9 cellular contexts compared by ENCODE assay signal in genomic region chr4:75995727-75996126, GRCh38. TPM values are rescaled to one million over a fixed set of nuclear protein-coding genes. Genes with fewer than 3 reads are reported as not detected.
A peak's percentile ranks its signal among the peaks of the same experiment; 100 is the strongest.
DNase-seq lines count a peak whose midpoint lies in the region; ATAC-seq, FAIRE-seq and TF ChIP-seq lines count a peak whose summit lies in the region.
"Had no signal": no experiment of that assay in that cellular context is flagged by ENCODE, and none has a peak within 500 bp of the region (broad histone marks: within the 10 kb centered on the region; RNA-seq: fewer than 3 reads in every experiment).

No MANE protein-coding gene starts in this region.

- no peak overlapping the region for H3K9ac ChIP-seq in endothelial cell of umbilical vein (replicated peaks; ENCODE audit: extremely low read depth, insufficient read depth, low read length)
- H3K9ac ChIP-seq: BLaER1 had no signal

- H3K9me3 ChIP-seq in Panc1 (ENCODE audit: control insufficient read depth, insufficient read depth, low read depth, low read length) (no peaks in the 10 kb centered on the region), endothelial cell of umbilical vein (replicated peaks; ENCODE audit: control insufficient read depth, insufficient read depth, low read length) (no peaks in the 10 kb centered on the region)
- H3K9me3 ChIP-seq: BLaER1 had no signal

- no peak for TF ChIP-seq POLR2A in endothelial cell of umbilical vein (IDR thresholded peaks at IDR 0.05; ENCODE audit: low read depth, low read length)

- FAIRE-seq in endothelial cell of umbilical vein (lab: Jason Lieb, UNC), result peak; percentile 82

- no peaks in the 10 kb centered on the region for H4K20me1 ChIP-seq in endothelial cell of umbilical vein (replicated peaks; ENCODE audit: control insufficient read depth, extremely low read depth, insufficient read depth, low read length)
- H4K20me1 ChIP-seq: BLaER1 had no signal

- H3K27me3 Mint-ChIP-seq in nephron progenitor cell (ENCODE audit: low read depth, poor library complexity), result peaks cover 22% of the 10 kb centered on the region

- H3K4me1 ChIP-seq in Panc1 (ENCODE audit: control insufficient read depth, insufficient read depth, low read length) (no peaks in the 10 kb centered on the region), endothelial cell of umbilical vein (ENCODE audit: control insufficient read depth, extremely low read depth, insufficient read depth, low read length) (no peaks in the 10 kb centered on the region)

- no peaks in the 10 kb centered on the region for H3K9me1 ChIP-seq in endothelial cell of umbilical vein (replicated peaks; ENCODE audit: control insufficient read depth, extremely low read depth, insufficient read depth, low read length)

- no peaks in the 10 kb centered on the region for H3K4me1 Mint-ChIP-seq in nephron progenitor cell

- no peaks in the 10 kb centered on the region for H3K36me3 Mint-ChIP-seq in nephron progenitor cell (ENCODE audit: low read depth)

- no peak overlapping the region for H2AFZ ChIP-seq in endothelial cell of umbilical vein (ENCODE audit: low read depth, low read length)

- peak; percentile 39; the same call in 1 of the 2 replicates for ATAC-seq in Panc1
- no peak for ATAC-seq in HG02981 (IDR thresholded peaks at IDR 0.05; ENCODE audit: unreplicated experiment)
- no peak for ATAC-seq in GM21576 (IDR thresholded peaks at IDR 0.05; ENCODE audit: unreplicated experiment)

- H3K79me2 ChIP-seq in endothelial cell of umbilical vein (ENCODE audit: control insufficient read depth, insufficient read depth, low read length), result no peaks in the 10 kb centered on the region

- H3K36me3 ChIP-seq in Panc1 (ENCODE audit: control insufficient read depth, insufficient read depth, low read length) (no peaks in the 10 kb centered on the region; the same call in 1 of the 2 replicates), endothelial cell of umbilical vein (ENCODE audit: control insufficient read depth in 2 of 2, extremely low read depth in 1 of 2, insufficient read depth in 2 of 2, low read length in 2 of 2) (no peaks in the 10 kb centered on the region)
- H3K36me3 ChIP-seq: BLaER1 had no signal

- CTCF ChIA-PET in Panc1 (lab: Charles Lee), result interaction anchor here (0.9 to 1.3 kb wide), 2 partner anchors 71 to 91 kb away, joined by 3 to 8 read pairs; no protein-coding TSS in a partner anchor
- CTCF ChIA-PET in endothelial cell of umbilical vein (lab: Charles Lee), result interaction anchor here (0.6 to 4.0 kb wide), 53 partner anchors 8 to 509 kb away, joined by 3 to 127 read pairs (median 5); partner anchors contain the start of genes ART3, CXCL11, CXCL9 and NAAA

- H3K4me2 ChIP-seq in endothelial cell of umbilical vein (ENCODE audit: insufficient read depth, low read length), result no peak overlapping the region
- H3K4me2 ChIP-seq: BLaER1 had no signal

- H3K4me3 ChIP-seq in Panc1 (ENCODE audit: low read depth in 2 of 2, low read length in 2 of 2), result no peak overlapping the region
- no peak overlapping the region for H3K4me3 ChIP-seq in endothelial cell of umbilical vein (replicated peaks in 1 of 3; ENCODE audit: insufficient read depth in 1 of 3, low read depth in 1 of 3, low read length in 3 of 3)
- H3K4me3 ChIP-seq: BLaER1 had no signal

- BruUV-seq in Panc1 (replicated peaks; lab: Mats Ljungman, UMichigan) (no TSS peak), endothelial cell of umbilical vein (replicated peaks; lab: Mats Ljungman, UMichigan) (no TSS peak)

- in situ Hi-C loops in Panc1 (cut with HindIII; ENCODE audit: low pct_unique_long_range_greater_than_20kb, low sequenced_read_pairs), result no loop called here

- H3K9me3 Mint-ChIP-seq in nephron progenitor cell, result peaks cover 8% of the 10 kb centered on the region

- H3K27ac ChIP-seq in Panc1 (ENCODE audit: low read length) (no peak overlapping the region), endothelial cell of umbilical vein (ENCODE audit: insufficient read depth, low read depth, low read length) (no peak overlapping the region)
- H3K27ac ChIP-seq: BLaER1 had no signal

- intact Hi-C loops in Panc1 (cut with micrococcal nuclease; ENCODE audit: unreplicated experiment) (loop anchor here (1.0 kb wide), 1 partner anchor 72 kb away; no protein-coding TSS in a partner anchor), endothelial cell of umbilical vein (cut with micrococcal nuclease) (loop anchor here (1.0 kb wide), 1 partner anchor 72 kb away; no protein-coding TSS in a partner anchor)

- POLR2A ChIA-PET in Panc1 (lab: Charles Lee) (no interaction called here), endothelial cell of umbilical vein (lab: Charles Lee) (interaction anchor here (1.1 kb wide), 1 partner anchor 40 kb away, joined by 3 read pairs; the partner anchor contains the start of gene CXCL11)

- dilution Hi-C loops in endothelial cell of umbilical vein (cut with MboI; ENCODE audit: extremely low pct_ligation_motif_present, low sequenced_read_pairs), result no loop called here

- TF ChIP-seq CTCF in Panc1 (IDR thresholded peaks at IDR 0.05) (peak; percentile 70), endothelial cell of umbilical vein (IDR thresholded peaks at IDR 0.05; ENCODE audit: extremely low read depth in 1 of 2, insufficient read depth in 1 of 2, low read depth in 1 of 2, low read length in 2 of 2) (peak; percentile 28 to 46), nephron progenitor cell (IDR thresholded peaks at IDR 0.05) (peak; percentile 60)

- no peak overlapping the region for H3K27ac Mint-ChIP-seq in nephron progenitor cell

- no peak overlapping the region for H3K4me3 Mint-ChIP-seq in nephron progenitor cell

- DNase-seq in NCI-H2081 (lab: John Stamatoyannopoulos, UW), result peak; percentile 31 to 39
- DNase-seq in NCI-H2081 treated with DMSO at 0.1 percent for 48 hours (lab: John Stamatoyannopoulos, UW), result no peak
- peak; percentile 50 for DNase-seq in LHCN-M2 (ENCODE audit: low read depth)
- no peak for DNase-seq in Panc1 (ENCODE audit: low read depth, low spot score)
- peak; percentile 40 for DNase-seq in endothelial cell of umbilical vein (ENCODE audit: low read depth, low spot score)
- peak; percentile 14 for DNase-seq in nephron progenitor cell

- H3K27me3 ChIP-seq in Panc1 (ENCODE audit: control insufficient read depth, insufficient read depth, low read length) (no peaks in the 10 kb centered on the region), endothelial cell of umbilical vein (ENCODE audit: control insufficient read depth in 2 of 2, insufficient read depth in 2 of 2, low read length in 2 of 2) (peaks cover 7 to 8% of the 10 kb centered on the region in 2 experiments)
- H3K27me3 ChIP-seq: BLaER1 had no signal

RNA-seq across cellular contexts. Expression of gene SDAD1, which starts 5.0 kb away (rescaled TPM):
- 36.9 and 39.7 TPM in 2 replicates for total RNA-seq in LHCN-M2 (2014; rRNA removed)
- polyA plus RNA-seq in LHCN-M2 (2012), result 12.5 TPM
- 35.1 TPM for total RNA-seq in Panc1 (2021; ENCODE audit: unreplicated experiment)
- polyA plus RNA-seq in Panc1 (2012; ENCODE audit: insufficient read length), result 15.4 TPM
- total RNA-seq in endothelial cell of umbilical vein, result 32.3 and 37.5 TPM in 2 replicates
- 6.0 and 7.9 TPM in 2 replicates for polyA plus RNA-seq in endothelial cell of umbilical vein
- polyA plus RNA-seq in endothelial cell of umbilical vein (2011; cell fraction: cytosol; rRNA removed), result 12.5 and 12.8 TPM in 2 replicates
- polyA plus RNA-seq in endothelial cell of umbilical vein (2011; cell fraction: nucleus; rRNA removed), result 18.5 and 20.3 TPM in 2 replicates
- 21.9 and 30.5 TPM in 2 replicates for polyA plus RNA-seq in endothelial cell of umbilical vein (2012)
- polyA minus RNA-seq in endothelial cell of umbilical vein, result 11.2 and 13.1 TPM in 2 replicates
- polyA minus RNA-seq in endothelial cell of umbilical vein (2011; cell fraction: cytosol; rRNA and poly(A)+ RNA removed), result 9.1 TPM
- polyA minus RNA-seq in endothelial cell of umbilical vein (2011; cell fraction: nucleus; rRNA and poly(A)+ RNA removed), result 18.6 and 21.8 TPM in 2 replicates

RNA-seq across cellular contexts. Expression of gene CXCL9, which starts 11.6 kb away (rescaled TPM):
- total RNA-seq in LHCN-M2 (2014; rRNA removed), result not detected in 2 replicates
- not detected for polyA plus RNA-seq in LHCN-M2 (2012)
- total RNA-seq in Panc1 (2021; ENCODE audit: unreplicated experiment), result not detected
- not detected for polyA plus RNA-seq in Panc1 (2012; ENCODE audit: insufficient read length)
- not detected in 2 replicates for total RNA-seq in endothelial cell of umbilical vein
- not detected in 2 replicates for polyA plus RNA-seq in endothelial cell of umbilical vein
- polyA plus RNA-seq in endothelial cell of umbilical vein (2011; cell fraction: cytosol; rRNA removed), result not detected in 2 replicates
- not detected in 2 replicates for polyA plus RNA-seq in endothelial cell of umbilical vein (2011; cell fraction: nucleus; rRNA removed)
- polyA plus RNA-seq in endothelial cell of umbilical vein (2012), result not detected in 2 replicates
- polyA minus RNA-seq in endothelial cell of umbilical vein, result not detected in 2 replicates
- not detected for polyA minus RNA-seq in endothelial cell of umbilical vein (2011; cell fraction: cytosol; rRNA and poly(A)+ RNA removed)
- polyA minus RNA-seq in endothelial cell of umbilical vein (2011; cell fraction: nucleus; rRNA and poly(A)+ RNA removed), result not detected in 2 replicates

RNA-seq across cellular contexts. Expression of gene CXCL10, which starts 27.6 kb away (rescaled TPM):
- total RNA-seq in LHCN-M2 (2014; rRNA removed), result not detected in 2 replicates
- polyA plus RNA-seq in LHCN-M2 (2012), result not detected
- total RNA-seq in Panc1 (2021; ENCODE audit: unreplicated experiment), result not detected
- polyA plus RNA-seq in Panc1 (2012; ENCODE audit: insufficient read length), result not detected
- not detected in 2 replicates for total RNA-seq in endothelial cell of umbilical vein
- 0.18 and 0.25 TPM in 2 replicates for polyA plus RNA-seq in endothelial cell of umbilical vein
- 0.15 and 0.17 TPM in 2 replicates for polyA plus RNA-seq in endothelial cell of umbilical vein (2011; cell fraction: cytosol; rRNA removed)
- not detected in 2 replicates for polyA plus RNA-seq in endothelial cell of umbilical vein (2011; cell fraction: nucleus; rRNA removed)
- not detected in 2 replicates for polyA plus RNA-seq in endothelial cell of umbilical vein (2012)
- not detected in 2 replicates for polyA minus RNA-seq in endothelial cell of umbilical vein
- not detected for polyA minus RNA-seq in endothelial cell of umbilical vein (2011; cell fraction: cytosol; rRNA and poly(A)+ RNA removed)
- polyA minus RNA-seq in endothelial cell of umbilical vein (2011; cell fraction: nucleus; rRNA and poly(A)+ RNA removed), result not detected in 2 replicates

RNA-seq across cellular contexts. Expression of gene CXCL11, which starts 40.1 kb away (rescaled TPM):
- total RNA-seq in LHCN-M2 (2014; rRNA removed) (0.40 TPM in 1 of 2 replicates, not detected in the other), Panc1 (2021; ENCODE audit: unreplicated experiment) (not detected), endothelial cell of umbilical vein (0.55 and 1.1 TPM in 2 replicates)
- not detected for polyA plus RNA-seq in LHCN-M2 (2012)
- polyA plus RNA-seq in Panc1 (2012; ENCODE audit: insufficient read length), result not detected
- polyA plus RNA-seq in endothelial cell of umbilical vein, result 0.91 and 1.0 TPM in 2 replicates
- 0.90 and 1.3 TPM in 2 replicates for polyA plus RNA-seq in endothelial cell of umbilical vein (2011; cell fraction: cytosol; rRNA removed)
- polyA plus RNA-seq in endothelial cell of umbilical vein (2011; cell fraction: nucleus; rRNA removed), result 0.14 and 0.36 TPM in 2 replicates
- 1.9 and 4.0 TPM in 2 replicates for polyA plus RNA-seq in endothelial cell of umbilical vein (2012)
- polyA minus RNA-seq in endothelial cell of umbilical vein, result 0.17 and 0.74 TPM in 2 replicates
- polyA minus RNA-seq in endothelial cell of umbilical vein (2011; cell fraction: cytosol; rRNA and poly(A)+ RNA removed), result not detected
- polyA minus RNA-seq in endothelial cell of umbilical vein (2011; cell fraction: nucleus; rRNA and poly(A)+ RNA removed), result not detected in 2 replicates

RNA-seq across cellular contexts. Expression of gene NAAA, which starts 54.9 kb away (rescaled TPM):
- total RNA-seq in LHCN-M2 (2014; rRNA removed) (21.3 and 24.4 TPM in 2 replicates), Panc1 (2021; ENCODE audit: unreplicated experiment) (11.9 TPM), endothelial cell of umbilical vein (15.3 and 20.3 TPM in 2 replicates)
- 7.0 TPM for polyA plus RNA-seq in LHCN-M2 (2012)
- 21.4 TPM for polyA plus RNA-seq in Panc1 (2012; ENCODE audit: insufficient read length)
- polyA plus RNA-seq in endothelial cell of umbilical vein, result 20.2 and 24.4 TPM in 2 replicates
- polyA plus RNA-seq in endothelial cell of umbilical vein (2011; cell fraction: cytosol; rRNA removed), result 17.6 and 23.4 TPM in 2 replicates
- 10.9 and 12.0 TPM in 2 replicates for polyA plus RNA-seq in endothelial cell of umbilical vein (2011; cell fraction: nucleus; rRNA removed)
- 10.4 and 12.2 TPM in 2 replicates for polyA plus RNA-seq in endothelial cell of umbilical vein (2012)
- polyA minus RNA-seq in endothelial cell of umbilical vein, result 22.3 and 27.3 TPM in 2 replicates
- polyA minus RNA-seq in endothelial cell of umbilical vein (2011; cell fraction: cytosol; rRNA and poly(A)+ RNA removed), result 18.7 TPM
- polyA minus RNA-seq in endothelial cell of umbilical vein (2011; cell fraction: nucleus; rRNA and poly(A)+ RNA removed), result 7.7 and 10.7 TPM in 2 replicates

Comparison
In these comparisons a context has a peak if more than half of its experiments do, and no peak if none do; other contexts are left out.
1. DNase-seq: peak in NCI-H2081 (2 of 2), LHCN-M2 (single experiment), endothelial cell of umbilical vein (single experiment) and nephron progenitor cell (single experiment); none in NCI-H2081 treated with DMSO at 0.1 percent for 48 hours (single experiment) and Panc1 (single experiment).
2. Peak in every context shown above with its lines, with median percentiles within 50 percentile points of each other: CTCF ChIP-seq.